10 cellular contexts compared by ENCODE assay signal in the genomic region with DNA sequence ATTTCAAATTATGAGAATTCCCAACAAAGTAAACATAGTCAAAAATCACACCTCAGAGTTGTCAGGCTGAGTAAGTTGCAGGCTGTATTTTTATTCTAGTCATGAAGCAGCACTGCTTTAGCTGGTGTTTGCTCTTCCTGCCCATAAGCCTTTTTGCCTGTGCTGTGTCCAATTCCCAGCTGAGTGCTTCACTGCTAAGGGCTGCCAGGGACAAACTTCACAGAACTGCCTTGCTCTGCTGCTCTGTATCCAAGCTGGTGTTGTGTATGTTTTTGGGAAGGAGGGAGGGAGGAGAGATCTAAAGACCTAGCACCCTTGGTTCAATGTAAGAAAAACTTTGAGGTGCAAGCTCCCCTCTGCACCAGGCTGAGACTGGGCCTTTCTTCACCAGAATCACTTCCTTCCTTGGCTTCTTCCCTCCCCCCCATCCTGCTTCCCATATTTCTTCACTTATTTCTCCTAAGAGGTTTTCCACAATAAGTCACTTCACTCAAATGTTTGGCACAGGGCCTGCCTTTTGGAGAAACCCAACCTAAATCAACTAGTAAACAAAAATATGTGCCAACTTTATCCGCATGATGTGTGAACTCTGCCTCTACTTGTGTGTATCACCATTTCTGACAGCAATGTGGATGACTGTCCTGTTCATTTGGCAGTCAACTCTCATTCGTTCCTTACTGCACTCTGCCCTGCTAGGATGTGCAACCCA.
DNase-seq lines count a peak whose midpoint lies in the region; ATAC-seq, FAIRE-seq and TF ChIP-seq lines count a peak whose summit lies in the region.
"Had no signal": no experiment of that assay in that cellular context is flagged by ENCODE, and none has a peak within 500 bp of the region (broad histone marks: within the 10 kb centered on the region; RNA-seq: fewer than 3 reads in every experiment).

No MANE protein-coding gene starts in this region.

- H3K18ac ChIP-seq in mesenchymal stem cell (ENCODE audit: low read depth in 1 of 2, low read length in 2 of 2) = peak overlapping the region in 1 of 2 experiments; percentile 14

- H2BK15ac ChIP-seq in mesenchymal stem cell (ENCODE audit: low read depth, poor library complexity, severe bottlenecking) = no peak overlapping the region

- no peak overlapping the region for H3K4ac ChIP-seq in mesenchymal stem cell (ENCODE audit: low read depth in 1 of 2, low read length in 2 of 2)

- H3K9ac ChIP-seq in HCT116 (ENCODE audit: low read length) = no peak overlapping the region
- H3K9ac ChIP-seq in mesenchymal stem cell (ENCODE audit: low read length) = peak overlapping the region; percentile 70

- CTCF ChIA-PET in HCT116 (lab: Charles Lee) = no interaction called here

- H2BK12ac ChIP-seq in mesenchymal stem cell (ENCODE audit: low read length in 2 of 2) = no peak overlapping the region

- 0 out of 2 replicates have a peak, but pooled peaks cover 3% of the 10 kb centered on the region for H3K9me2 ChIP-seq in HCT116 (ENCODE audit: insufficient read depth)

- 0 out of 2 replicates have a peak, but pooled peaks have one; percentile 36 for ATAC-seq in HCT116

- H2AK5ac ChIP-seq in mesenchymal stem cell (ENCODE audit: low read length, severe bottlenecking) = no peak overlapping the region

- TF ChIP-seq POLR2A in HCT116 (IDR thresholded peaks at IDR 0.05; ENCODE audit: borderline replicate concordance, extremely low read depth, insufficient read depth, insufficient read length) = no peak

- no peak overlapping the region for H2BK120ac ChIP-seq in mesenchymal stem cell (ENCODE audit: low read depth, low read length)

- TF ChIP-seq CTCF in AG09319 (IDR thresholded peaks at IDR 0.05; ENCODE audit: low read depth, low read length) (no peak), HCT116 (IDR thresholded peaks at IDR 0.05 in 2 of 3, conservative IDR thresholded peaks at IDR 0.05 in 1 of 3; ENCODE audit: borderline replicate concordance in 1 of 3, insufficient read depth in 1 of 3, low read depth in 2 of 3, low read length in 2 of 3) (no peak), bronchial epithelial cell (IDR thresholded peaks at IDR 0.05; ENCODE audit: insufficient read depth, low read length, severe bottlenecking) (no peak)

- 93% methylated on average over 2 of the region's 2 CpGs for WGBS in mesenchymal stem cell

- H4K91ac ChIP-seq in mesenchymal stem cell (ENCODE audit: low read length) = no peak overlapping the region

- peaks cover 18% of the 10 kb centered on the region for H3K79me1 ChIP-seq in mesenchymal stem cell (replicated peaks; ENCODE audit: low read length, poor library complexity, severe bottlenecking)

- H3K23ac ChIP-seq in mesenchymal stem cell (ENCODE audit: low read length in 2 of 2) = no peak overlapping the region

- no peak overlapping the region for H2BK5ac ChIP-seq in mesenchymal stem cell (ENCODE audit: low read depth, low read length, poor library complexity, severe bottlenecking)

- no peak overlapping the region for H3K14ac ChIP-seq in mesenchymal stem cell (ENCODE audit: low read length in 2 of 2)

- peak; percentile 47 for FAIRE-seq in bronchial epithelial cell (lab: Jason Lieb, UNC)

- H3K4me1 ChIP-seq in HCT116 (ENCODE audit: control insufficient read depth in 1 of 2, insufficient read depth in 2 of 2, low read length in 2 of 2) (peaks cover 9 to 39% of the 10 kb centered on the region in 2 experiments), mesenchymal stem cell (ENCODE audit: control insufficient read depth, insufficient read depth, low read depth, low read length) (peaks cover 3% of the 10 kb centered on the region)

- H3K27ac ChIP-seq in HCT116 (ENCODE audit: low read depth, low read length) (no peak overlapping the region), mesenchymal stem cell (ENCODE audit: low read length, poor library complexity, severe bottlenecking) (no peak overlapping the region)

- H3K27me3 ChIP-seq in HCT116 (ENCODE audit: insufficient read depth, low read length) = no peaks in the 10 kb centered on the region
- H3K27me3 ChIP-seq in bronchial epithelial cell (ENCODE audit: control insufficient read depth, insufficient read depth, low read length) = no peaks in the 10 kb centered on the region
- H3K27me3 ChIP-seq in mesenchymal stem cell (ENCODE audit: control insufficient read depth in 1 of 2, insufficient read depth in 1 of 2, low read length in 2 of 2) = no peaks in the 10 kb centered on the region

- no peak for TF ChIP-seq RAD21 in HCT116 (IDR thresholded peaks at IDR 0.05; ENCODE audit: low read depth)

- no peaks in the 10 kb centered on the region for H3K9me3 ChIP-seq in HCT116 (ENCODE audit: control insufficient read depth in 1 of 2, insufficient read depth in 1 of 2, low read depth in 1 of 2, low read length in 2 of 2)
- no peaks in the 10 kb centered on the region for H3K9me3 ChIP-seq in mesenchymal stem cell (ENCODE audit: control insufficient read depth, low read length)

- BruUV-seq in HCT116 (replicated peaks; lab: Mats Ljungman, UMichigan) = no TSS peak

- H2AFZ ChIP-seq in HCT116 (ENCODE audit: low read depth, low read length, poor library complexity, severe bottlenecking) = no peak overlapping the region
- H2AFZ ChIP-seq in mesenchymal stem cell (ENCODE audit: low read depth, low read length) = no peak overlapping the region

- RAD21 ChIA-PET in HCT116 (lab: Charles Lee; ENCODE audit: low non-redundant PET in 1 of 2, low total read pairs in 2 of 2, uncharacterized antibody in 2 of 2, unreplicated experiment in 2 of 2) = no interaction called here

- no peaks in the 10 kb centered on the region for H4K20me1 ChIP-seq in HCT116 (ENCODE audit: insufficient read depth)

- H3K36me3 ChIP-seq in HCT116 (ENCODE audit: control insufficient read depth in 1 of 2, insufficient read depth in 2 of 2, low read length in 2 of 2) (peaks cover 9 to 26% of the 10 kb centered on the region in 2 experiments), bronchial epithelial cell (ENCODE audit: control insufficient read depth, insufficient read depth, low read length) (peaks cover 9% of the 10 kb centered on the region), mesenchymal stem cell (ENCODE audit: control insufficient read depth in 1 of 2, insufficient read depth in 2 of 2, low read depth in 1 of 2, low read length in 2 of 2) (peaks cover 8 to 72% of the 10 kb centered on the region in 2 experiments)

- intact Hi-C loops in HCT116 (cut with micrococcal nuclease) = no loop called here

- H3K4me2 ChIP-seq in HCT116 (ENCODE audit: low read length) = no peak overlapping the region
- no peak overlapping the region for H3K4me2 ChIP-seq in mesenchymal stem cell (ENCODE audit: low read length, poor library complexity, severe bottlenecking)

- DNase-seq in AG09319 (ENCODE audit: extremely low read depth, low read depth) (peak; percentile 49), HCT116 (ENCODE audit: low read depth, low spot score) (no peak), bronchial epithelial cell (ENCODE audit: low read depth) (peak; percentile 77), mesenchymal stem cell (peak; percentile 57), SIG-M5 (lab: John Stamatoyannopoulos, UW) (no peak), MV-4-11 (lab: John Stamatoyannopoulos, UW) (no peak), dedifferentiated amniotic fluid mesenchymal stem cell (ENCODE audit: extremely low spot score) (no peak), COR-L47 (lab: John Stamatoyannopoulos, UW) (no peak)
- DNase-seq: erythroblast, NCI-H2171 treated with DMSO at 0.1 percent for 48 hours had no signal

- H3K4me3 ChIP-seq in HCT116 (replicated peaks in 1 of 2; ENCODE audit: low read depth in 1 of 2, low read length in 2 of 2) (no peak overlapping the region), bronchial epithelial cell (ENCODE audit: low read depth, low read length) (no peak overlapping the region), mesenchymal stem cell (ENCODE audit: insufficient read depth in 1 of 2, low read depth in 1 of 2, low read length in 2 of 2) (peak overlapping the region in 1 of 2 experiments; percentile 22)

- H4K8ac ChIP-seq in mesenchymal stem cell (ENCODE audit: low read length) = no peak overlapping the region

- POLR2A ChIA-PET in HCT116 (lab: Charles Lee) = no interaction called here

- peaks cover 8% of the 10 kb centered on the region for H3K79me2 ChIP-seq in HCT116 (ENCODE audit: insufficient read depth, low read length)

TF ChIP-seq in HCT116, 20 proteins besides CTCF, POLR2A, EP300 and RAD21 (continues in another document):
- TF ChIP-seq POLR2AphosphoS5 (IDR thresholded peaks at IDR 0.05; ENCODE audit: low read depth, low read length) (no peak), EZH2 (IDR thresholded peaks at IDR 0.05) (no peak), EGR1 (IDR thresholded peaks at IDR 0.05; ENCODE audit: low read depth) (no peak), ZNF274 (IDR thresholded peaks at IDR 0.05; ENCODE audit: low read depth, low read length) (no peak), SIN3A (IDR thresholded peaks at IDR 0.05; ENCODE audit: low read depth) (no peak), SRF (IDR thresholded peaks at IDR 0.05; ENCODE audit: low read depth) (no peak), ZFX (IDR thresholded peaks at IDR 0.05) (no peak), EZH2phosphoT487 (IDR thresholded peaks at IDR 0.05; ENCODE audit: borderline replicate concordance) (no peak), JUND (IDR thresholded peaks at IDR 0.05) (no peak), SP1 (IDR thresholded peaks at IDR 0.05; ENCODE audit: low read depth) (no peak), FOSL1 (IDR thresholded peaks at IDR 0.05; ENCODE audit: low read depth) (no peak), YY1 (IDR thresholded peaks at IDR 0.05; ENCODE audit: extremely low read depth, insufficient replicate concordance, low read depth, low read length) (no peak)
- TF ChIP-seq, protein P1, sequence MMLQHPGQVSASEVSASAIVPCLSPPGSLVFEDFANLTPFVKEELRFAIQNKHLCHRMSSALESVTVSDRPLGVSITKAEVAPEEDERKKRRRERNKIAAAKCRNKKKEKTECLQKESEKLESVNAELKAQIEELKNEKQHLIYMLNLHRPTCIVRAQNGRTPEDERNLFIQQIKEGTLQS (IDR thresholded peaks at IDR 0.05) = no peak
- TF ChIP-seq, protein P2, sequence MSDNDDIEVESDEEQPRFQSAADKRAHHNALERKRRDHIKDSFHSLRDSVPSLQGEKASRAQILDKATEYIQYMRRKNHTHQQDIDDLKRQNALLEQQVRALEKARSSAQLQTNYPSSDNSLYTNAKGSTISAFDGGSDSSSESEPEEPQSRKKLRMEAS (IDR thresholded peaks at IDR 0.05) = no peak

Comparison
In these comparisons a context has a peak if more than half of its experiments do, and no peak if none do; other contexts are left out.
1. DNase-seq: peak in AG09319 (single experiment), bronchial epithelial cell (single experiment) and mesenchymal stem cell (single experiment); none in HCT116 (single experiment), SIG-M5 (single experiment), MV-4-11 (single experiment), dedifferentiated amniotic fluid mesenchymal stem cell (single experiment) and COR-L47 (single experiment).